ENCODE assay signal across 8 cellular contexts in genomic region chr2:237156131-237156856, GRCh38.
DNase-seq lines count a peak whose midpoint lies in the region; ATAC-seq lines count a peak whose summit lies in the region.

No MANE protein-coding gene starts in this region.

- peaks cover 41% of the 10 kb centered on the region for H3K4me1 Mint-ChIP-seq in activated CD4-positive, alpha-beta memory T cell treated with anti-CD3 and anti-CD28 coated beads for 36 hours (ENCODE audit: low read depth)

- intact Hi-C loops in activated CD4-positive, alpha-beta memory T cell treated with anti-CD3 and anti-CD28 coated beads for 36 hours (cut with micrococcal nuclease): loop anchor here (1.0 to 10.0 kb wide), 4 partner anchors 139 to 539 kb away; no protein-coding TSS in a partner anchor
- intact Hi-C loops in Right ventricle myocardium superior (cut with DNase I): loop anchor here (5.0 kb wide), 1 partner anchor 256 kb away; the partner anchor contains the start of gene COL6A3

- peak overlapping the region; percentile 74 for H3K27ac Mint-ChIP-seq in activated CD4-positive, alpha-beta memory T cell treated with anti-CD3 and anti-CD28 coated beads for 36 hours

- H3K27me3 Mint-ChIP-seq in activated CD4-positive, alpha-beta memory T cell treated with anti-CD3 and anti-CD28 coated beads for 36 hours: peaks cover 4% of the 10 kb centered on the region

- DNase-seq in EL: peak; percentile 89
- DNase-seq in activated CD4-positive, alpha-beta memory T cell treated with anti-CD3 and anti-CD28 coated beads for 36 hours: peak; percentile 81
- peak; percentile 68 for DNase-seq in Right ventricle myocardium superior
- DNase-seq in stimulated activated CD4-positive, alpha-beta T cell treated with anti-CD3 and anti-CD28 coated beads, Interleukin-2, amount 100 ng/mL, for 48 hours: peak; percentile 48 to 56
- no peak for DNase-seq in NCI-H2081 (lab: John Stamatoyannopoulos, UW)
- no peak for DNase-seq in T-helper 1 cell

- no peak overlapping the region for H3K4me3 Mint-ChIP-seq in activated CD4-positive, alpha-beta memory T cell treated with anti-CD3 and anti-CD28 coated beads for 36 hours

- POLR2A ChIA-PET in activated CD4-positive, alpha-beta memory T cell treated with anti-CD3 and anti-CD28 coated beads for 36 hours (lab: Charles Lee): interaction anchor here (0.8 kb wide), 1 partner anchor 285 kb away, joined by 3 read pairs; no protein-coding TSS in a partner anchor

- no peaks in the 10 kb centered on the region for H3K36me3 Mint-ChIP-seq in activated CD4-positive, alpha-beta memory T cell treated with anti-CD3 and anti-CD28 coated beads for 36 hours

- CTCF ChIA-PET in activated CD4-positive, alpha-beta memory T cell treated with anti-CD3 and anti-CD28 coated beads for 36 hours (lab: Charles Lee): interaction anchor here (1.0 to 1.8 kb wide), 4 partner anchors 9 to 416 kb away, joined by 3 to 5 read pairs (median 4); no protein-coding TSS in a partner anchor

- peak; percentile 42 for ATAC-seq in Right ventricle myocardium superior (ENCODE audit: poor library complexity)
- no peak for ATAC-seq in GM21619 (IDR thresholded peaks at IDR 0.05; ENCODE audit: unreplicated experiment)
- ATAC-seq in HG03571 (IDR thresholded peaks at IDR 0.05; ENCODE audit: unreplicated experiment): no peak

- no peaks in the 10 kb centered on the region for H3K9me3 Mint-ChIP-seq in activated CD4-positive, alpha-beta memory T cell treated with anti-CD3 and anti-CD28 coated beads for 36 hours

Comparison
In these comparisons a context has a peak if more than half of its experiments do, and no peak if none do; other contexts are left out.
1. DNase-seq: peak in EL (single experiment), activated CD4-positive, alpha-beta memory T cell treated with anti-CD3 and anti-CD28 coated beads for 36 hours (single experiment), Right ventricle myocardium superior (single experiment) and stimulated activated CD4-positive, alpha-beta T cell treated with anti-CD3 and anti-CD28 coated beads, Interleukin-2, amount 100 ng/mL, for 48 hours (2 of 2); none in NCI-H2081 (0 of 2) and T-helper 1 cell (0 of 5).